Comparison of ENCODE assay signal across 20 cellular contexts in genomic region chr6:98526465-98526864, GRCh38.
DNase-seq lines count a peak whose midpoint lies in the region; ATAC-seq and TF ChIP-seq lines count a peak whose summit lies in the region.
"Had no signal": no experiment of that assay in that cellular context is flagged by ENCODE, and none has a peak within 500 bp of the region (broad histone marks: within the 10 kb centered on the region; RNA-seq: fewer than 3 reads in every experiment).

No MANE protein-coding gene starts in this region.

- H3K36me3 ChIP-seq in prostate gland: no peaks in the 10 kb centered on the region
- H3K36me3 ChIP-seq: BLaER1 treated with 17β-estradiol and CSF1 and Interleukin-3, amounts not matched to agents 10 nM and 100 nM; SJCRH30 had no signal

- H3K27ac ChIP-seq in prostate gland: no peak overlapping the region
- H3K27ac ChIP-seq: A549; BLaER1 treated with 17β-estradiol and CSF1 and Interleukin-3, amounts not matched to agents 10 nM and 100 nM; RWPE1; SJCRH30 had no signal

- no peak for TF ChIP-seq CTCF in prostate gland (IDR thresholded peaks at IDR 0.05)

- intact Hi-C loops in prostate gland (cut with DNase I): no loop called here

- DNase-seq in NCI-H748 (lab: John Stamatoyannopoulos, UW; ENCODE audit: unreplicated experiment): peak; percentile 59
- no peak for DNase-seq in NCI-H748 treated with DMSO at 0.1 percent for 48 hours (lab: John Stamatoyannopoulos, UW)
- DNase-seq in NCI-H128 (lab: John Stamatoyannopoulos, UW; ENCODE audit: unreplicated experiment): peak; percentile 20
- DNase-seq in SK-N-DZ (ENCODE audit: low spot score): peak; percentile 61
- no peak for DNase-seq in activated naive CD4-positive, alpha-beta T cell (lab: John Stamatoyannopoulos, UW)
- no peak for DNase-seq in prostate gland (ENCODE audit: low spot score)
- DNase-seq: CD8-positive, alpha-beta memory T cell; GF-D8; IMR-90; Kasumi-1; NCI-H1694 treated with DMSO at 0.1 percent for 48 hours; NCI-H2171 treated with DMSO at 0.1 percent for 48 hours; NCI-H510A; PC-3; SJCRH30; T-helper 2 cell had no signal

- no peak for TF ChIP-seq POLR2A in prostate gland (IDR thresholded peaks at IDR 0.05)

- no peak for ATAC-seq in activated CD4-positive, CD25-positive, alpha-beta regulatory T cell treated with anti-CD3 and anti-CD28 coated beads, Interleukin-2, amount 50 U/mL, for 24 hours
- ATAC-seq: A549, PC-3 had no signal

- no peaks in the 10 kb centered on the region for H3K4me1 ChIP-seq in prostate gland (replicated peaks)
- H3K4me1 ChIP-seq: A549; BLaER1 treated with 17β-estradiol and CSF1 and Interleukin-3, amounts not matched to agents 10 nM and 100 nM; SJCRH30 had no signal

- 20% methylated on average over 5 of the region's 5 CpGs for WGBS in prostate gland

- H3K4me3 ChIP-seq in prostate gland: no peak overlapping the region
- H3K4me3 ChIP-seq: A549; BLaER1 treated with 17β-estradiol and CSF1 and Interleukin-3, amounts not matched to agents 10 nM and 100 nM; SJCRH30 had no signal

- H3K27me3 ChIP-seq in prostate gland (replicated peaks; ENCODE audit: insufficient read depth): no peaks in the 10 kb centered on the region
- H3K27me3 ChIP-seq: BLaER1 treated with 17β-estradiol and CSF1 and Interleukin-3, amounts not matched to agents 10 nM and 100 nM; SJCRH30 had no signal

- H3K9me3 ChIP-seq in prostate gland: no peaks in the 10 kb centered on the region
- H3K9me3 ChIP-seq: A549, SJCRH30 had no signal

Comparison
In these comparisons a context has a peak if more than half of its experiments do, and no peak if none do; other contexts are left out.
1. DNase-seq: peak in NCI-H748 (single experiment), NCI-H128 (single experiment) and SK-N-DZ (single experiment); none in NCI-H748 treated with DMSO at 0.1 percent for 48 hours (single experiment), activated naive CD4-positive, alpha-beta T cell (0 of 4) and prostate gland (single experiment).